Comparison of ENCODE assay signal across 8 cellular contexts in genomic region chr7:38178004-38178694, GRCh38. TPM values are rescaled to one million over a fixed set of nuclear protein-coding genes. Genes with fewer than 3 reads are reported as not detected.
A peak's percentile ranks its signal among the peaks of the same experiment; 100 is the strongest.
DNase-seq lines count a peak whose midpoint lies in the region; ATAC-seq and TF ChIP-seq lines count a peak whose summit lies in the region.

TSS of gene STARD3NL (plus strand) at chr7:38178245. CDS start at chr7:38207505, 29,260 bp downstream.

- peaks cover 3% of the 10 kb centered on the region for H3K27me3 ChIP-seq in suprapubic skin

- H3K27me3 Mint-ChIP-seq in activated naive CD4-positive, alpha-beta T cell treated with anti-CD3 and anti-CD28 coated beads, Interleukin-2, amount 50 U/mL, for 24 hours = peaks cover 1% of the 10 kb centered on the region

- H3K9me3 ChIP-seq in suprapubic skin = no peaks in the 10 kb centered on the region

- H3K4me3 ChIP-seq in GM08714 (ENCODE audit: low read length) = peak within 1 kb of the TSS; percentile 83
- peak within 1 kb of the TSS; percentile 87 for H3K4me3 ChIP-seq in suprapubic skin

- ATAC-seq in HG02588 (IDR thresholded peaks at IDR 0.05; ENCODE audit: unreplicated experiment) = peak; percentile 99
- peak; percentile 99 for ATAC-seq in SK-N-SH treated with all-trans-retinoic acid at 6 μM for 48 hours

- peak within 1 kb of the TSS; percentile 97 for H3K27ac Mint-ChIP-seq in activated naive CD4-positive, alpha-beta T cell treated with anti-CD3 and anti-CD28 coated beads, Interleukin-2, amount 50 U/mL, for 24 hours

- peak within 1 kb of the TSS; percentile 99 for H3K4me3 Mint-ChIP-seq in activated naive CD4-positive, alpha-beta T cell treated with anti-CD3 and anti-CD28 coated beads, Interleukin-2, amount 50 U/mL, for 24 hours

- no peaks in the 10 kb centered on the region for H3K9me3 Mint-ChIP-seq in activated naive CD4-positive, alpha-beta T cell treated with anti-CD3 and anti-CD28 coated beads, Interleukin-2, amount 50 U/mL, for 24 hours

- H3K4me1 ChIP-seq in suprapubic skin = peaks cover 23% of the 10 kb centered on the region

- no peaks in the 10 kb centered on the region for H3K36me3 Mint-ChIP-seq in activated naive CD4-positive, alpha-beta T cell treated with anti-CD3 and anti-CD28 coated beads, Interleukin-2, amount 50 U/mL, for 24 hours

- no peak for TF ChIP-seq EP300 in suprapubic skin (IDR thresholded peaks at IDR 0.05)

- peak; percentile 100 for DNase-seq in NCI-H1092 (lab: John Stamatoyannopoulos, UW)
- DNase-seq in globus pallidus (ENCODE audit: low spot score) = peak; percentile 99
- DNase-seq in nucleus accumbens (lab: John Stamatoyannopoulos, UW) = peak; percentile 68 to 100 (median 96)
- DNase-seq in suprapubic skin (ENCODE audit: low spot score in 2 of 2) = peak; percentile 98

- peak within 1 kb of the TSS; percentile 89 for H3K27ac ChIP-seq in suprapubic skin

- H3K36me3 ChIP-seq in suprapubic skin = no peaks in the 10 kb centered on the region

- TF ChIP-seq CTCF in suprapubic skin (IDR thresholded peaks at IDR 0.05) = no peak

- WGBS in suprapubic skin = under 1% methylated on average over 25 of the region's 51 CpGs

- peaks cover 46% of the 10 kb centered on the region for H3K4me1 Mint-ChIP-seq in activated naive CD4-positive, alpha-beta T cell treated with anti-CD3 and anti-CD28 coated beads, Interleukin-2, amount 50 U/mL, for 24 hours

- TF ChIP-seq POLR2A in suprapubic skin (IDR thresholded peaks at IDR 0.05) = peak in 1 of 2 donors; percentile 44

TF ChIP-seq in SK-N-SH treated with all-trans-retinoic acid at 6 μM for 48 hours, 23 proteins besides CTCF, POLR2A, EP300 and RAD21:
- TF ChIP-seq ZNF8 (CRISPR knock-in tag; IDR thresholded peaks at IDR 0.05) (0 out of 2 replicates have a peak, but pooled peaks have one; percentile 42), CSDC2 (CRISPR knock-in tag; IDR thresholded peaks at IDR 0.05) (0 out of 2 replicates have a peak, but pooled peaks have one; percentile 66), TOX (CRISPR knock-in tag; IDR thresholded peaks at IDR 0.05; ENCODE audit: borderline replicate concordance) (no peak), OSR1 (CRISPR knock-in tag; IDR thresholded peaks at IDR 0.05) (no peak), ZNF70 (CRISPR knock-in tag; IDR thresholded peaks at IDR 0.05) (peak; percentile 50; the same call in 1 of the 2 replicates), POU6F1 (CRISPR knock-in tag; IDR thresholded peaks at IDR 0.05; ENCODE audit: borderline replicate concordance, low read depth) (0 out of 2 replicates have a peak, but pooled peaks have one; percentile 61), GLIS3 (CRISPR knock-in tag; IDR thresholded peaks at IDR 0.05) (0 out of 2 replicates have a peak, but pooled peaks have one; percentile 63), ZFP3 (CRISPR knock-in tag; IDR thresholded peaks at IDR 0.05) (peak; percentile 72; the same call in 1 of the 2 replicates), TCF4 (CRISPR knock-in tag; IDR thresholded peaks at IDR 0.05; ENCODE audit: borderline replicate concordance) (0 out of 2 replicates have a peak, but pooled peaks have one; percentile 16), SNAI2 (CRISPR knock-in tag; IDR thresholded peaks at IDR 0.05) (0 out of 2 replicates have a peak, but pooled peaks have one; percentile 32), PPARA (CRISPR knock-in tag; IDR thresholded peaks at IDR 0.05; ENCODE audit: borderline replicate concordance) (no peak)
- TF ChIP-seq, protein P1, sequence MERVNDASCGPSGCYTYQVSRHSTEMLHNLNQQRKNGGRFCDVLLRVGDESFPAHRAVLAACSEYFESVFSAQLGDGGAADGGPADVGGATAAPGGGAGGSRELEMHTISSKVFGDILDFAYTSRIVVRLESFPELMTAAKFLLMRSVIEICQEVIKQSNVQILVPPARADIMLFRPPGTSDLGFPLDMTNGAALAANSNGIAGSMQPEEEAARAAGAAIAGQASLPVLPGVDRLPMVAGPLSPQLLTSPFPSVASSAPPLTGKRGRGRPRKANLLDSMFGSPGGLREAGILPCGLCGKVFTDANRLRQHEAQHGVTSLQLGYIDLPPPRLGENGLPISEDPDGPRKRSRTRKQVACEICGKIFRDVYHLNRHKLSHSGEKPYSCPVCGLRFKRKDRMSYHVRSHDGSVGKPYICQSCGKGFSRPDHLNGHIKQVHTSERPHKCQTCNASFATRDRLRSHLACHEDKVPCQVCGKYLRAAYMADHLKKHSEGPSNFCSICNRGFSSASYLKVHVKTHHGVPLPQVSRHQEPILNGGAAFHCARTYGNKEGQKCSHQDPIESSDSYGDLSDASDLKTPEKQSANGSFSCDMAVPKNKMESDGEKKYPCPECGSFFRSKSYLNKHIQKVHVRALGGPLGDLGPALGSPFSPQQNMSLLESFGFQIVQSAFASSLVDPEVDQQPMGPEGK (CRISPR knock-in tag; IDR thresholded peaks at IDR 0.05; ENCODE audit: borderline replicate concordance) = peak; percentile 51; the same call in 1 of the 2 replicates
- TF ChIP-seq, protein P2, sequence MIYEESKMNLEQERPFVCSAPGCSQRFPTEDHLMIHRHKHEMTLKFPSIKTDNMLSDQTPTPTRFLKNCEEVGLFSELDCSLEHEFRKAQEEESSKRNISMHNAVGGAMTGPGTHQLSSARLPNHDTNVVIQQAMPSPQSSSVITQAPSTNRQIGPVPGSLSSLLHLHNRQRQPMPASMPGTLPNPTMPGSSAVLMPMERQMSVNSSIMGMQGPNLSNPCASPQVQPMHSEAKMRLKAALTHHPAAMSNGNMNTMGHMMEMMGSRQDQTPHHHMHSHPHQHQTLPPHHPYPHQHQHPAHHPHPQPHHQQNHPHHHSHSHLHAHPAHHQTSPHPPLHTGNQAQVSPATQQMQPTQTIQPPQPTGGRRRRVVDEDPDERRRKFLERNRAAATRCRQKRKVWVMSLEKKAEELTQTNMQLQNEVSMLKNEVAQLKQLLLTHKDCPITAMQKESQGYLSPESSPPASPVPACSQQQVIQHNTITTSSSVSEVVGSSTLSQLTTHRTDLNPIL (CRISPR knock-in tag; IDR thresholded peaks at IDR 0.05; ENCODE audit: low read depth) = 0 out of 2 replicates have a peak, but pooled peaks have one; percentile 14
- TF ChIP-seq, protein P3, sequence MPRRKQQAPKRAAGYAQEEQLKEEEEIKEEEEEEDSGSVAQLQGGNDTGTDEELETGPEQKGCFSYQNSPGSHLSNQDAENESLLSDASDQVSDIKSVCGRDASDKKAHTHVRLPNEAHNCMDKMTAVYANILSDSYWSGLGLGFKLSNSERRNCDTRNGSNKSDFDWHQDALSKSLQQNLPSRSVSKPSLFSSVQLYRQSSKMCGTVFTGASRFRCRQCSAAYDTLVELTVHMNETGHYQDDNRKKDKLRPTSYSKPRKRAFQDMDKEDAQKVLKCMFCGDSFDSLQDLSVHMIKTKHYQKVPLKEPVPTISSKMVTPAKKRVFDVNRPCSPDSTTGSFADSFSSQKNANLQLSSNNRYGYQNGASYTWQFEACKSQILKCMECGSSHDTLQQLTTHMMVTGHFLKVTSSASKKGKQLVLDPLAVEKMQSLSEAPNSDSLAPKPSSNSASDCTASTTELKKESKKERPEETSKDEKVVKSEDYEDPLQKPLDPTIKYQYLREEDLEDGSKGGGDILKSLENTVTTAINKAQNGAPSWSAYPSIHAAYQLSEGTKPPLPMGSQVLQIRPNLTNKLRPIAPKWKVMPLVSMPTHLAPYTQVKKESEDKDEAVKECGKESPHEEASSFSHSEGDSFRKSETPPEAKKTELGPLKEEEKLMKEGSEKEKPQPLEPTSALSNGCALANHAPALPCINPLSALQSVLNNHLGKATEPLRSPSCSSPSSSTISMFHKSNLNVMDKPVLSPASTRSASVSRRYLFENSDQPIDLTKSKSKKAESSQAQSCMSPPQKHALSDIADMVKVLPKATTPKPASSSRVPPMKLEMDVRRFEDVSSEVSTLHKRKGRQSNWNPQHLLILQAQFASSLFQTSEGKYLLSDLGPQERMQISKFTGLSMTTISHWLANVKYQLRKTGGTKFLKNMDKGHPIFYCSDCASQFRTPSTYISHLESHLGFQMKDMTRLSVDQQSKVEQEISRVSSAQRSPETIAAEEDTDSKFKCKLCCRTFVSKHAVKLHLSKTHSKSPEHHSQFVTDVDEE (CRISPR knock-in tag; IDR thresholded peaks at IDR 0.05) = peak; percentile 88

RNA-seq across cellular contexts. Expression of gene STARD3NL, which starts in this region (rescaled TPM):
- 10 to 100 TPM in 1 of 4 donors, 1 to 10 TPM in 3; 7.4 to 12.4 (median 7.9) TPM for total RNA-seq in suprapubic skin

Comparison
In these comparisons a context has a peak if more than half of its experiments do, and no peak if none do; other contexts are left out.
1. Peak in every context shown above with its lines: DNase-seq, ATAC-seq, H3K4me3 ChIP-seq and H3K27ac ChIP-seq.